11 cellular contexts compared by ENCODE assay signal in the genomic region with DNA sequence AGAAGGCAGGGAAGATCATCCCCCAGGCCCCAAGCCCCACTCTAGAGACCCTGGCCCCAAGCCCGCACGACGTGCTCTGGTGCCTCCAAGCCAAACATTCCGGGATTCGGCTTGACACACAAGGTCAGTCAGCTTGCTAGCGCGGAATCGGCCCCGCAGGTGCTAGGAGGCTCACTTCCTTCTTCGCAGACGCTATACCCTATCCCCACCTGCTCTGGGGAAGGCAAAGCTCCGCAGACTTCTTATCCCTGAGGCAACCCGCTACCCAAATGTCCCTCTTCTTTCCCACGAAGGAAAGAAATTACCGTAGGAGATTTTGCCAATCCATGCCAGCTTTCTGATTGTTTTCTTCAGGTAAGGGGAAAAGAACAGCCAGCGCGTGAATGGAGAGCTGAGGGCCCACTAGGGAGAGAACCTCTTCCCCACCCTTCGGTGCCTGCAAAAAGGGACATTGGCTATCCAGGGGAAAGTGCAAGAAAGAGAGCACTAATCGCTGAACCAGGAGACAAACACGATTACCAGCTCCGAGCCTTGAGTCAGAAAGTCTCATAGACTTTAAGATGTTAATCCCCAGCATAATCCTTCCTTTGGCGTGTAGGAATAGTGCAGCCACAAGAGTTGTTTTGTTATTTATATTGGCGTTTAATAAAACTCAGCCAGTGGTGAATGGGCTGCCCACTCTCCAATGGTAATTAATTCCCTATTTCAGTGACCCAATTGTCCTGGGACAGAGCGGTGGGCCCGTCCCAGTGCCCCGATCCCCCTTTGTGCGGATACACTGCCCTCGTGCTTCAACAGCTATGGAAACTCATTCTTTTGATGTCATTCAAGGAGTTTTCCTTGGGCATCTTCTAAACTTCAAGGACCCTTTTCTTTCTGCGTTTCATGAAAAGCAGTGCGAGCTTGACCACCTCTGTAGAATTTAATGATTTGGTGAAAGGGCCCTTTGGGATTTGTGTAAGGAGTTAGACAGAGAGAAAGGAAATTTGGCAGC. TPM values are rescaled to one million over a fixed set of nuclear protein-coding genes. Genes with fewer than 3 reads are reported as not detected.
A peak's percentile ranks its signal among the peaks of the same experiment; 100 is the strongest.
DNase-seq lines count a peak whose midpoint lies in the region; ATAC-seq, FAIRE-seq and TF ChIP-seq lines count a peak whose summit lies in the region.
"Had no signal": no experiment of that assay in that cellular context is flagged by ENCODE, and none has a peak within 500 bp of the region (broad histone marks: within the 10 kb centered on the region; RNA-seq: fewer than 3 reads in every experiment).

No MANE protein-coding gene starts in this region.

- BruUV-seq in A673 (replicated peaks; lab: Mats Ljungman, UMichigan), result no TSS peak

- H3K36me3 ChIP-seq in GM06990 (ENCODE audit: control insufficient read depth, insufficient read depth, low read length), result no peaks in the 10 kb centered on the region
- H3K36me3 ChIP-seq in kidney (ENCODE audit: control insufficient read depth in 1 of 2, insufficient read depth in 2 of 2, low read length in 2 of 2), result no peaks in the 10 kb centered on the region
- no peaks in the 10 kb centered on the region for H3K36me3 ChIP-seq in A673 (ENCODE audit: insufficient read depth, low read length, poor library complexity, severe bottlenecking)
- no peaks in the 10 kb centered on the region for H3K36me3 ChIP-seq in MG63

- POLR2A ChIA-PET in activated CD4-positive, alpha-beta memory T cell treated with anti-CD3 and anti-CD28 coated beads for 36 hours (lab: Charles Lee), result interaction anchor here (0.8 kb wide), 1 partner anchor 277 kb away, joined by 3 read pairs; no protein-coding TSS in a partner anchor
- POLR2A ChIA-PET in A673 (lab: Charles Lee; ENCODE audit: low non-redundant PET), result no interaction called here

- ATAC-seq in GM19455 (IDR thresholded peaks at IDR 0.05; ENCODE audit: unreplicated experiment) (peak; percentile 23), memory B cell (ENCODE audit: low read depth) (no peak)
- ATAC-seq: activated CD4-positive, CD25-positive, alpha-beta regulatory T cell treated with anti-CD3 and anti-CD28 coated beads, Interleukin-2, amount 50 U/mL, for 24 hours had no signal

- H3K27me3 ChIP-seq in GM06990 (replicated peaks; ENCODE audit: control insufficient read depth, insufficient read depth, low read length) (no peaks in the 10 kb centered on the region), A673 (replicated peaks; ENCODE audit: insufficient read depth, low read depth, low read length, poor library complexity) (peaks cover 65% of the 10 kb centered on the region), MG63 (peaks cover 46% of the 10 kb centered on the region)

- peaks cover 47% of the 10 kb centered on the region for H3K4me1 Mint-ChIP-seq in activated CD4-positive, alpha-beta memory T cell treated with anti-CD3 and anti-CD28 coated beads for 36 hours (ENCODE audit: low read depth)
- H3K4me1 Mint-ChIP-seq in memory B cell, result peaks cover 29% of the 10 kb centered on the region

- H3K9ac ChIP-seq in kidney (ENCODE audit: low read length in 2 of 2), result no peak overlapping the region

- peaks cover 3% of the 10 kb centered on the region for H3K36me3 Mint-ChIP-seq in activated CD4-positive, alpha-beta memory T cell treated with anti-CD3 and anti-CD28 coated beads for 36 hours
- no peaks in the 10 kb centered on the region for H3K36me3 Mint-ChIP-seq in memory B cell

- peak overlapping the region; percentile 16 for H3K4me3 Mint-ChIP-seq in activated CD4-positive, alpha-beta memory T cell treated with anti-CD3 and anti-CD28 coated beads for 36 hours
- peak overlapping the region; percentile 34 for H3K4me3 Mint-ChIP-seq in memory B cell

- H3K4me3 ChIP-seq in GM06990 (replicated peaks; ENCODE audit: low read depth, low read length) (peak overlapping the region; percentile 56), kidney (ENCODE audit: low read length in 2 of 2) (no peak overlapping the region), A673 (ENCODE audit: low read depth, low read length, poor library complexity, severe bottlenecking) (no peak overlapping the region), MG63 (no peak overlapping the region)

- FAIRE-seq in kidney (lab: Jason Lieb, UNC), result no peak

- H3K4me1 ChIP-seq in kidney (ENCODE audit: control insufficient read depth in 1 of 2, insufficient read depth in 1 of 2, low read depth in 1 of 2, low read length in 2 of 2) (peaks cover 0 to 5% of the 10 kb centered on the region in 2 donors), A673 (ENCODE audit: insufficient read depth, low read length, poor library complexity, severe bottlenecking) (peaks cover 18% of the 10 kb centered on the region)

- peaks cover 72% of the 10 kb centered on the region for H3K27me3 Mint-ChIP-seq in activated CD4-positive, alpha-beta memory T cell treated with anti-CD3 and anti-CD28 coated beads for 36 hours
- peaks cover 30% of the 10 kb centered on the region for H3K27me3 Mint-ChIP-seq in memory B cell

- intact Hi-C loops in activated CD4-positive, alpha-beta memory T cell treated with anti-CD3 and anti-CD28 coated beads for 36 hours (cut with micrococcal nuclease), result loop anchor here (2.0 to 5.0 kb wide), 3 partner anchors 241 to 444 kb away; no protein-coding TSS in a partner anchor
- intact Hi-C loops in kidney (cut with DNase I), result no loop called here
- intact Hi-C loops in A673 (cut with micrococcal nuclease; ENCODE audit: unreplicated experiment), result loop anchor here (5.0 to 10.0 kb wide), 4 partner anchors 179 to 424 kb away; no protein-coding TSS in a partner anchor

- CTCF ChIA-PET in activated CD4-positive, alpha-beta memory T cell treated with anti-CD3 and anti-CD28 coated beads for 36 hours (lab: Charles Lee), result interaction anchor here (1.2 to 4.0 kb wide), 4 partner anchors 10 to 307 kb away, joined by 3 to 52 read pairs (median 33); no protein-coding TSS in a partner anchor
- CTCF ChIA-PET in A673 (lab: Charles Lee), result interaction anchor here (1.2 kb wide), 1 partner anchor 83 kb away, joined by 3 read pairs; no protein-coding TSS in a partner anchor

- no peaks in the 10 kb centered on the region for H3K9me3 Mint-ChIP-seq in activated CD4-positive, alpha-beta memory T cell treated with anti-CD3 and anti-CD28 coated beads for 36 hours
- H3K9me3 Mint-ChIP-seq in memory B cell, result peaks cover 3% of the 10 kb centered on the region

- DNase-seq in GM06990 (ENCODE audit: extremely low read depth, insufficient read length), result peak; percentile 41
- DNase-seq in activated CD4-positive, alpha-beta memory T cell treated with anti-CD3 and anti-CD28 coated beads for 36 hours, result no peak
- peak in 1 of 2 donors; percentile 31 for DNase-seq in memory B cell (ENCODE audit: low spot score in 2 of 2)
- DNase-seq in kidney, result no peak
- no peak for DNase-seq in A673 (ENCODE audit: low spot score)
- no peak for DNase-seq in HuH-7.5 (ENCODE audit: low spot score)
- DNase-seq in MG63, result no peak
- DNase-seq: DMS 273 treated with DMSO at 0.1 percent for 48 hours, MV-4-11 had no signal

- TF ChIP-seq CTCF in GM06990 (IDR thresholded peaks at IDR 0.05; ENCODE audit: insufficient read depth, low read length, poor library complexity, severe bottlenecking) (no peak), kidney (IDR thresholded peaks at IDR 0.05; ENCODE audit: borderline replicate concordance, extremely low read depth, insufficient read depth) (no peak), A673 (conservative IDR thresholded peaks at IDR 0.05; ENCODE audit: low read depth, low read length) (no peak)

- H3K27ac ChIP-seq in kidney (ENCODE audit: low read depth in 2 of 2, low read length in 2 of 2), result no peak overlapping the region
- no peak overlapping the region for H3K27ac ChIP-seq in A673 (ENCODE audit: low read depth, low read length, poor library complexity, severe bottlenecking)

- H3K9me3 ChIP-seq in kidney (ENCODE audit: control insufficient read depth in 1 of 2, low read length in 2 of 2) (no peaks in the 10 kb centered on the region), A673 (ENCODE audit: low read depth, low read length, poor library complexity, severe bottlenecking) (peaks cover 6% of the 10 kb centered on the region), MG63 (no peaks in the 10 kb centered on the region)

- no peak overlapping the region for H3K27ac Mint-ChIP-seq in activated CD4-positive, alpha-beta memory T cell treated with anti-CD3 and anti-CD28 coated beads for 36 hours
- peak overlapping the region; percentile 14 for H3K27ac Mint-ChIP-seq in memory B cell

RNA-seq across cellular contexts. Expression of gene NEUROG2, which starts 5.4 kb away (rescaled TPM):
- not detected for total RNA-seq in activated CD4-positive, alpha-beta memory T cell treated with anti-CD3 and anti-CD28 coated beads for 36 hours
- not detected for total RNA-seq in kidney
- not detected for polyA plus RNA-seq in kidney (ENCODE audit: insufficient read depth, low read depth, low replicate concordance)
- not detected in 2 replicates for total RNA-seq in A673 (2021)
- not detected in 2 replicates for total RNA-seq in MG63 (2014; rRNA removed; shearing (Covaris generic); ENCODE audit: low replicate concordance)
